Comparison of ENCODE assay signal across 26 cellular contexts in the genomic region with DNA sequence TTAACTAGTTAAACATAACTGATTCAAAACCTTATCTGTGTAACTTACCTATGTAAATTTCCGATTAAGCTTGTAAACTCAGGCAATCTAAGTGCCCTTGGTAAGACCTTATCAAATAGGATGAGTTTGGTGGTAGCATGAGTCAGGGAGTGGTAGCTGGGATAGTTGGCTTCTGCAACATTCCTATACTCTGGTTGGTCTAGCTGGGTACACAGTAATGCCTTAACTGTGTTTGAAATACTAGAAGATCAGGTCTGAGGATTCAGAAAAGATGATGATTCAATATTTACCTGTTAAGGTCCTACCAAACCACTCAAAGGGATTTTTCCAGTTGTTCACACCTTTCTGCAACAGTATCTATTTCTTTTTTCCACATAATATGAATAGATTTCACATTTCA. TPM values are rescaled to one million over a fixed set of nuclear protein-coding genes. Genes with fewer than 3 reads are reported as not detected.
"Had no signal": no experiment of that assay in that cellular context is flagged by ENCODE, and none has a peak within 500 bp of the region (broad histone marks: within the 10 kb centered on the region; RNA-seq: fewer than 3 reads in every experiment).

No MANE protein-coding gene starts in this region.

- H3K4me3 ChIP-seq: colonic mucosa, esophagus squamous epithelium, gastroesophageal sphincter, heart left ventricle, hepatocyte, left lung, lower lobe of right lung, mucosa of descending colon had no signal

- H3K36me3 ChIP-seq: colonic mucosa, esophagus squamous epithelium, gastroesophageal sphincter, heart left ventricle, left lung, lower lobe of right lung had no signal

- H3K4me1 ChIP-seq: colonic mucosa, esophagus squamous epithelium, gastroesophageal sphincter, heart left ventricle, left lung, lower lobe of right lung had no signal

- ATAC-seq: effector memory CD8-positive, alpha-beta T cell; esophagus mucosa; gastroesophageal sphincter; heart left ventricle; left cardiac atrium; left lung; left ventricle myocardium superior; lower lobe of right lung; mucosa of descending colon; naive thymus-derived CD8-positive, alpha-beta T cell had no signal

- H3K79me2 ChIP-seq: hepatocyte had no signal

- H3K4me2 ChIP-seq: hepatocyte had no signal

- H2AFZ ChIP-seq: hepatocyte had no signal

- H3K27ac ChIP-seq: colonic mucosa, esophagus squamous epithelium, gastroesophageal sphincter, heart left ventricle, hepatocyte, left lung, lower lobe of right lung had no signal

- H3K27me3 ChIP-seq: colonic mucosa, esophagus squamous epithelium, gastroesophageal sphincter, heart left ventricle, hepatocyte, left lung had no signal

- DNase-seq: colonic mucosa; cortex of kidney; effector CD8-positive, alpha-beta T cell; effector memory CD8-positive, alpha-beta T cell; endodermal cell; erythroblast; esophagus squamous epithelium; foreskin fibroblast; heart left ventricle; left cardiac atrium; left lung; left ventricle myocardium superior; lower lobe of right lung; mucosa of descending colon; naive B cell; naive thymus-derived CD8-positive, alpha-beta T cell had no signal

- H3K9me3 ChIP-seq: colonic mucosa had no signal

RNA-seq across cellular contexts. Expression of a gene that starts 5.3 kb away (rescaled TPM):
- total RNA-seq: chondrocyte, colonic mucosa, dermis microvascular lymphatic vessel endothelial cell, endodermal cell, esophagus mucosa, esophagus squamous epithelium, gastroesophageal sphincter, kidney epithelial cell, left lung, lower lobe of right lung, lung microvascular endothelial cell, mesenteric fat pad, mesothelial cell of epicardium, mucosa of descending colon had no signal
- polyA plus RNA-seq: hepatocyte; keratinocyte; naive thymus-derived CD8-positive, alpha-beta T cell had no signal
